Comparison of ENCODE assay signal across 24 cellular contexts in genomic region chr18:62683935-62684334, GRCh38.
"Had no signal": no experiment of that assay in that cellular context is flagged by ENCODE, and none has a peak within 500 bp of the region (broad histone marks: within the 10 kb centered on the region; RNA-seq: fewer than 3 reads in every experiment).

No MANE protein-coding gene starts in this region.

- H3K79me2 ChIP-seq: parathyroid adenoma had no signal

- FAIRE-seq: endothelial cell of umbilical vein had no signal

- H3K9ac ChIP-seq: parathyroid adenoma had no signal

- DNase-seq: activated CD4-positive, alpha-beta T cell treated with anti-CD3 and anti-CD28 coated beads, Interleukin-2, amount 50 U/mL, for 1 hour; activated CD8-positive, alpha-beta T cell treated with anti-CD3 and anti-CD28 coated beads, Interleukin-2, amount 10 ng/mL, durations not matched to agents 7 days and 5 days; activated naive CD4-positive, alpha-beta T cell; activated T-cell treated with anti-CD3 and anti-CD28 coated beads for 4 hours; activated T-cell treated with anti-CD3 and anti-CD28 coated beads, Interleukin-2, amount 50 U/mL, for 72 hours; central memory CD4-positive, alpha-beta T cell; foreskin fibroblast; hypothalamus; left ventricle myocardium inferior; naive thymus-derived CD4-positive, alpha-beta T cell; occipital lobe; right cardiac atrium; stimulated activated CD4-positive, alpha-beta T cell treated with anti-CD3 and anti-CD28 coated beads, Interleukin-15, amount 100 ng/mL, for 24 hours; stimulated activated CD4-positive, alpha-beta T cell treated with anti-CD3 and anti-CD28 coated beads, Interleukin-2, amount 100 ng/mL, for 24 hours; stimulated activated naive B cell treated with anti-CD40 and anti-IgM and Interleukin-4, amounts not matched to agents 10 μg/mL and 1 μg/mL and 100 μg/mL, for 72 hours; SW 1271; T-helper 9 cell; tibial artery had no signal

- H3K36me3 ChIP-seq: breast epithelium, left ventricle myocardium inferior, suprapubic skin, tibial artery had no signal

- H3K4me1 ChIP-seq: breast epithelium, left ventricle myocardium inferior, parathyroid adenoma, suprapubic skin, tibial artery had no signal

- ATAC-seq: activated CD8-positive, alpha-beta T cell treated with anti-CD3 and anti-CD28 coated beads, Interleukin-2, amount 10 ng/mL, durations not matched to agents 7 days and 5 days; activated naive CD4-positive, alpha-beta T cell treated with anti-CD3 and anti-CD28 coated beads, Interleukin-2, amount 50 U/mL, for 72 hours; activated T-cell treated with anti-CD3 and anti-CD28 coated beads, Interleukin-2, amount 50 U/mL, for 72 hours; naive thymus-derived CD4-positive, alpha-beta T cell; right cardiac atrium; stimulated activated naive B cell treated with anti-CD40 and anti-IgM and Interleukin-4, amounts not matched to agents 10 μg/mL and 1 μg/mL and 100 μg/mL, for 72 hours had no signal

- H3K27ac ChIP-seq: breast epithelium, left ventricle myocardium inferior, parathyroid adenoma, suprapubic skin, tibial artery had no signal

- H3K27me3 ChIP-seq: breast epithelium, suprapubic skin, tibial artery had no signal

- H2AFZ ChIP-seq: parathyroid adenoma had no signal

- H3K4me3 ChIP-seq: breast epithelium, left ventricle myocardium inferior, lung, suprapubic skin, tibial artery had no signal
